19 cellular contexts compared by ENCODE assay signal in the genomic region with DNA sequence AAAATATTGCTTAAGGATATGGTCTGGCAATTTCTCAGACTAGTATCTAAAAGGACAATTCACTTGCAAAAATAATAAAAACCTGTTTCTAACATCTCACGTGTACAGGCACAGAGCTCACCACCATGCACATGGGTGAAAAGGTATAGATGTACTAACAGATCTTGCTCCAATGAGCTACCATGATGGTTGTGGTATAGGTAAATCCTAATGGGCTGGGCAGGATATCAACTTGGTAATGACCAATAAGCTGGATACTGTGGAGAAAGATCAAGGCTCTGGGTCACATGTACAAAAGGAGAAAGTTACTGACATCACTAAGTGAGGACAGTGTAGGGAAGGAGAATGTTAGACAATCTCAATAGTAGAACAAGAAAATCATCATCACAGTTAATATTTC.
"Had no signal": no experiment of that assay in that cellular context is flagged by ENCODE, and none has a peak within 500 bp of the region (broad histone marks: within the 10 kb centered on the region; RNA-seq: fewer than 3 reads in every experiment).

No MANE protein-coding gene starts in this region.

- H3K79me2 ChIP-seq: parathyroid adenoma had no signal

- H3K4me1 Mint-ChIP-seq: activated CD4-positive, alpha-beta T cell treated with anti-CD3 and anti-CD28 coated beads, Interleukin-2, amount 10 ng/mL, durations not matched to agents 7 days and 5 days; brain; naive thymus-derived CD4-positive, alpha-beta T cell; stimulated activated effector memory CD8-positive, alpha-beta T cell treated with anti-CD3 and anti-CD28 coated beads, Interleukin-12 subunit alpha, Interleukin-12 subunit beta, amount 100 ng/mL, for 72 hours had no signal

- H3K27me3 ChIP-seq: colonic mucosa, gastrocnemius medialis, heart left ventricle, stomach had no signal

- FAIRE-seq: endometrium had no signal

- H3K4me1 ChIP-seq: colonic mucosa, parathyroid adenoma, stomach had no signal

- H3K9me3 Mint-ChIP-seq: activated CD4-positive, alpha-beta T cell treated with anti-CD3 and anti-CD28 coated beads, Interleukin-2, amount 10 ng/mL, durations not matched to agents 7 days and 5 days; activated T-cell treated with anti-CD3 and anti-CD28 coated beads, Interleukin-2, amount 50 U/mL, for 24 hours; activated T-helper 2 cell treated with anti-CD3 and anti-CD28 coated beads, Interferon-gamma antibody, Interleukin-2, Interleukin-4, amounts not matched to agents 10 μg/mL and 5 μg/mL and 100 μg/mL, durations not matched to agents 14 hours and 24 hours and 36 hours; brain; naive thymus-derived CD4-positive, alpha-beta T cell; stimulated activated effector memory CD8-positive, alpha-beta T cell treated with anti-CD3 and anti-CD28 coated beads, Interleukin-12 subunit alpha, Interleukin-12 subunit beta, amount 100 ng/mL, for 72 hours had no signal

- ATAC-seq: activated CD4-positive, CD25-positive, alpha-beta regulatory T cell treated with anti-CD3 and anti-CD28 coated beads, Interleukin-2, amount 50 U/mL, for 24 hours; activated CD8-positive, alpha-beta T cell treated with anti-CD3 and anti-CD28 coated beads, Interleukin-2, amount 10 ng/mL, durations not matched to agents 7 days and 5 days; esophagus mucosa; gastrocnemius medialis; heart left ventricle; left ventricle myocardium superior; naive thymus-derived CD4-positive, alpha-beta T cell; stimulated activated effector memory CD8-positive, alpha-beta T cell treated with anti-CD3 and anti-CD28 coated beads, Interleukin-12 subunit alpha, Interleukin-12 subunit beta, amount 100 ng/mL, for 72 hours had no signal

- H2AFZ ChIP-seq: parathyroid adenoma had no signal

- H3K36me3 Mint-ChIP-seq: naive thymus-derived CD4-positive, alpha-beta T cell; stimulated activated effector memory CD8-positive, alpha-beta T cell treated with anti-CD3 and anti-CD28 coated beads, Interleukin-12 subunit alpha, Interleukin-12 subunit beta, amount 100 ng/mL, for 72 hours had no signal

- H3K27ac ChIP-seq: colonic mucosa, gastrocnemius medialis, heart left ventricle, parathyroid adenoma, stomach had no signal

- H3K4me3 ChIP-seq: colonic mucosa, gastrocnemius medialis, heart left ventricle, stomach had no signal

- H3K36me3 ChIP-seq: colonic mucosa had no signal

- DNase-seq: activated CD4-positive, alpha-beta T cell treated with anti-CD3 and anti-CD28 coated beads, Interleukin-2, amount 10 ng/mL, durations not matched to agents 7 days and 5 days; activated CD8-positive, alpha-beta T cell treated with anti-CD3 and anti-CD28 coated beads, Interleukin-2, amount 10 ng/mL, durations not matched to agents 7 days and 5 days; activated naive CD4-positive, alpha-beta T cell treated with Interleukin-2 at 50 U/mL for 16 hours; activated T-cell treated with anti-CD3 and anti-CD28 coated beads, Interleukin-2, amount 50 U/mL, for 24 hours; caudate nucleus; colonic mucosa; gastrocnemius medialis; heart left ventricle; left ventricle myocardium superior; naive thymus-derived CD4-positive, alpha-beta T cell; stimulated activated CD4-positive, alpha-beta T cell treated with anti-CD3 and anti-CD28 coated beads, Interleukin-4, amount 100 ng/mL, for 24 hours; stomach had no signal

- H3K9me3 ChIP-seq: colonic mucosa, gastrocnemius medialis, heart left ventricle, stomach had no signal

- H3K4me3 Mint-ChIP-seq: activated CD4-positive, alpha-beta T cell treated with anti-CD3 and anti-CD28 coated beads, Interleukin-2, amount 10 ng/mL, durations not matched to agents 7 days and 5 days; activated CD8-positive, alpha-beta T cell treated with anti-CD3 and anti-CD28 coated beads, Interleukin-2, amount 10 ng/mL, durations not matched to agents 7 days and 5 days; activated T-cell treated with anti-CD3 and anti-CD28 coated beads, Interleukin-2, amount 50 U/mL, for 24 hours; brain; naive thymus-derived CD4-positive, alpha-beta T cell; stimulated activated effector memory CD8-positive, alpha-beta T cell treated with anti-CD3 and anti-CD28 coated beads, Interleukin-12 subunit alpha, Interleukin-12 subunit beta, amount 100 ng/mL, for 72 hours had no signal

- H3K9ac ChIP-seq: parathyroid adenoma had no signal

- H3K27ac Mint-ChIP-seq: activated CD4-positive, alpha-beta T cell treated with anti-CD3 and anti-CD28 coated beads, Interleukin-2, amount 10 ng/mL, durations not matched to agents 7 days and 5 days; activated CD8-positive, alpha-beta T cell treated with anti-CD3 and anti-CD28 coated beads, Interleukin-2, amount 10 ng/mL, durations not matched to agents 7 days and 5 days; activated T-cell treated with anti-CD3 and anti-CD28 coated beads, Interleukin-2, amount 50 U/mL, for 24 hours; activated T-helper 2 cell treated with anti-CD3 and anti-CD28 coated beads, Interferon-gamma antibody, Interleukin-2, Interleukin-4, amounts not matched to agents 10 μg/mL and 5 μg/mL and 100 μg/mL, durations not matched to agents 14 hours and 24 hours and 36 hours; naive thymus-derived CD4-positive, alpha-beta T cell; stimulated activated effector memory CD8-positive, alpha-beta T cell treated with anti-CD3 and anti-CD28 coated beads, Interleukin-12 subunit alpha, Interleukin-12 subunit beta, amount 100 ng/mL, for 72 hours had no signal
